ENCODE assay signal across 9 cellular contexts in genomic region chr3:176920806-176921205, GRCh38.
A peak's percentile ranks its signal among the peaks of the same experiment; 100 is the strongest.
DNase-seq lines count a peak whose midpoint lies in the region; ATAC-seq, FAIRE-seq and TF ChIP-seq lines count a peak whose summit lies in the region.
"Had no signal": no experiment of that assay in that cellular context is flagged by ENCODE, and none has a peak within 500 bp of the region (broad histone marks: within the 10 kb centered on the region; RNA-seq: fewer than 3 reads in every experiment).

No MANE protein-coding gene starts in this region.

- H3K27ac ChIP-seq in H1 (ENCODE audit: low read depth, low read length) (no peak overlapping the region), pancreas (peak overlapping the region; percentile 24 to 65 (median 54))

- H4K20me1 ChIP-seq in H1 (replicated peaks in 1 of 2; ENCODE audit: control insufficient read depth in 1 of 2, insufficient read depth in 2 of 2, low read length in 2 of 2) = no peaks in the 10 kb centered on the region

- H2BK20ac ChIP-seq in H1 (ENCODE audit: low read length) = 0 out of 2 replicates have a peak overlapping the region, but pooled peaks have one; percentile 67

- CTCF ChIA-PET in H1 (lab: Charles Lee; ENCODE audit: partially characterized antibody) = interaction anchor here (0.8 kb wide), 1 partner anchor 11 kb away, joined by 3 read pairs; no protein-coding TSS in a partner anchor

- no peak for TF ChIP-seq CTCF in H1 (IDR thresholded peaks at IDR 0.05; ENCODE audit: control extremely low read depth in 1 of 3, insufficient read depth in 1 of 3, low read depth in 1 of 3, low read length in 3 of 3)
- TF ChIP-seq CTCF in pancreas (IDR thresholded peaks at IDR 0.05) = no peak

- H3K79me1 ChIP-seq in H1 (ENCODE audit: low read depth, low read length) = no peaks in the 10 kb centered on the region

- H3K23ac ChIP-seq in H1 (ENCODE audit: insufficient read length) = no peak overlapping the region

- no peak overlapping the region for H2BK120ac ChIP-seq in H1 (replicated peaks; ENCODE audit: low read depth, low read length)

- no peaks in the 10 kb centered on the region for H3K23me2 ChIP-seq in H1 (ENCODE audit: low read depth, low read length)

- no peaks in the 10 kb centered on the region for H3K27me3 ChIP-seq in H1 (replicated peaks in 1 of 4; ENCODE audit: control insufficient read depth in 3 of 4, extremely low read depth in 1 of 4, insufficient read depth in 3 of 4, low read length in 3 of 4)
- H3K27me3 ChIP-seq in pancreas = no peaks in the 10 kb centered on the region

- POLR2A ChIA-PET in H1 (lab: Charles Lee; ENCODE audit: partially characterized antibody) = no interaction called here

- no peak for TF ChIP-seq EP300 in H1 (IDR thresholded peaks at IDR 0.05; ENCODE audit: borderline replicate concordance in 1 of 2, low read depth in 2 of 2, low read length in 2 of 2)

- 0 out of 2 replicates have a peak overlapping the region, but pooled peaks have one; percentile 32 for H2BK12ac ChIP-seq in H1 (ENCODE audit: low read depth, low read length)

- no peak overlapping the region for H4K8ac ChIP-seq in H1 (ENCODE audit: extremely low read depth, insufficient read depth, low read length)

- no peak overlapping the region for H3K4ac ChIP-seq in H1 (replicated peaks; ENCODE audit: insufficient read length, low read depth, low read length)

- no peaks in the 10 kb centered on the region for H3K9me3 ChIP-seq in H1 (ENCODE audit: insufficient read depth in 2 of 2, low read depth in 1 of 2, low read length in 1 of 2)
- no peaks in the 10 kb centered on the region for H3K9me3 ChIP-seq in pancreas

- H3K4me1 ChIP-seq in H1 (replicated peaks in 1 of 4; ENCODE audit: control insufficient read depth in 3 of 4, insufficient read depth in 4 of 4, low read length in 3 of 4) (peaks cover 2 to 22% (median 12%) of the 10 kb centered on the region in 4 experiments; a peak in 6 of 7 replicates), pancreas (peaks cover 0 to 24% (median 18%) of the 10 kb centered on the region in 3 donors)

- ATAC-seq in pancreas (peak; percentile 81 to 91 (median 88)), HG02623 (IDR thresholded peaks at IDR 0.05; ENCODE audit: unreplicated experiment) (no peak), HG02852 (IDR thresholded peaks at IDR 0.05; ENCODE audit: unreplicated experiment) (no peak)
- ATAC-seq: activated CD8-positive, alpha-beta memory T cell treated with anti-CD3 and anti-CD28 coated beads, Interleukin-2, amount 10 ng/mL, durations not matched to agents 7 days and 5 days had no signal

- H2AFZ ChIP-seq in H1 (ENCODE audit: low read length) = peak overlapping the region; percentile 87

- DNase-seq in HT-29 (ENCODE audit: low spot score) (peak; percentile 24), NCI-H2196 treated with DMSO at 0.1 percent for 48 hours (lab: John Stamatoyannopoulos, UW; ENCODE audit: unreplicated experiment) (peak; percentile 91), H1 (ENCODE audit: low read depth in 1 of 2, low spot score in 2 of 2) (no peak), pancreas (peak in 3 of 6 donors; percentile 17 to 33 (median 22)), AML-193 (lab: John Stamatoyannopoulos, UW) (no peak), foreskin melanocyte (no peak)
- DNase-seq: activated CD8-positive, alpha-beta memory T cell treated with anti-CD3 and anti-CD28 coated beads, Interleukin-2, amount 10 ng/mL, durations not matched to agents 7 days and 5 days had no signal

- FAIRE-seq in H1 (lab: Jason Lieb, UNC) (no peak), pancreas (lab: Jason Lieb, UNC) (no peak)

- H3K14ac ChIP-seq in H1 (ENCODE audit: insufficient read length) = no peak overlapping the region

- H3K36me3 ChIP-seq in H1 (ENCODE audit: control insufficient read depth in 2 of 4, insufficient read depth in 4 of 4, low read length in 3 of 4) = no peaks in the 10 kb centered on the region
- H3K36me3 ChIP-seq in pancreas = no peaks in the 10 kb centered on the region

- H4K5ac ChIP-seq in H1 (ENCODE audit: insufficient read length, low read depth, low read length) = no peak overlapping the region

- H2BK5ac ChIP-seq in H1 (ENCODE audit: low read depth, low read length) = no peak overlapping the region; the same call in 1 of the 2 replicates

- 84% methylated on average over 4 of the region's 4 CpGs; no CpG with 5 or more reads in 1 of the 2 experiments for WGBS in H1 (ENCODE audit: extremely low coverage in 1 of 2, insufficient coverage in 1 of 2, insufficient read length in 1 of 2, insufficient replicate concordance in 2 of 2, low coverage in 1 of 2, low lambda C conversion rate in 2 of 2, missing lambda C conversion rate in 1 of 2), 2 experiments
- 1 to 9% methylated on average over 4 of the region's 4 CpGs for WGBS in pancreas, 2 donors

- H3K79me2 ChIP-seq in H1 (ENCODE audit: control insufficient read depth in 1 of 2, insufficient read depth in 2 of 2, low read length in 2 of 2) = no peaks in the 10 kb centered on the region

- TF ChIP-seq POLR2A in H1 (IDR thresholded peaks at IDR 0.05; ENCODE audit: control extremely low read depth in 1 of 2, low read depth in 2 of 2, low read length in 2 of 2) = no peak

- no peak overlapping the region for H2AK5ac ChIP-seq in H1 (ENCODE audit: low read depth, low read length)

- H2BK15ac ChIP-seq in H1 (ENCODE audit: low read length) = no peak overlapping the region

- no peak for TF ChIP-seq RAD21 in H1 (IDR thresholded peaks at IDR 0.05 in 1 of 2, conservative IDR thresholded peaks at IDR 0.05 in 1 of 2; ENCODE audit: low read depth in 2 of 2, low read length in 2 of 2)

- no peak overlapping the region for H3K18ac ChIP-seq in H1 (ENCODE audit: extremely low read depth, low read length)

- H3K56ac ChIP-seq in H1 (replicated peaks; ENCODE audit: insufficient read length, low read depth, low read length) = no peak overlapping the region

- intact Hi-C loops in pancreas (cut with DNase I) = no loop called here

- H3K4me2 ChIP-seq in H1 (ENCODE audit: insufficient read depth in 1 of 2, low read depth in 2 of 2, low read length in 2 of 2) = no peak overlapping the region

- no peak overlapping the region for H4K91ac ChIP-seq in H1 (replicated peaks; ENCODE audit: insufficient read length, low read length)

- H3K4me3 ChIP-seq in H1 (ENCODE audit: extremely low read depth in 1 of 4, insufficient read depth in 2 of 4, low read depth in 3 of 4, low read length in 4 of 4) = no peak overlapping the region
- H3K4me3 ChIP-seq in pancreas = no peak overlapping the region

- no peak overlapping the region for H3K9ac ChIP-seq in H1 (replicated peaks in 1 of 4; ENCODE audit: extremely low read depth in 1 of 4, low read depth in 3 of 4, low read length in 3 of 4)

TF ChIP-seq in H1, 55 proteins besides CTCF, POLR2A, EP300 and RAD21:
- TF ChIP-seq TBP (IDR thresholded peaks at IDR 0.05; ENCODE audit: low read depth, low read length) = no peak
- no peak for TF ChIP-seq TEAD4 (IDR thresholded peaks at IDR 0.05; ENCODE audit: low read depth, low read length)
- no peak for TF ChIP-seq SIN3A (conservative IDR thresholded peaks at IDR 0.05 in 1 of 2, IDR thresholded peaks at IDR 0.05 in 1 of 2; ENCODE audit: low read depth in 1 of 2, low read length in 2 of 2)
- no peak for TF ChIP-seq TAF7 (optimal IDR thresholded peaks at IDR 0.05; ENCODE audit: borderline replicate concordance, low read depth, low read length)
- TF ChIP-seq CBX5 (IDR thresholded peaks at IDR 0.05; ENCODE audit: low read depth, low read length) = no peak

Comparison
In these comparisons a context has a peak if more than half of its experiments do, and no peak if none do; other contexts are left out.
1. DNase-seq: peak in HT-29 (single experiment) and NCI-H2196 treated with DMSO at 0.1 percent for 48 hours (single experiment); none in H1 (0 of 2), AML-193 (0 of 2) and foreskin melanocyte (single experiment).
2. ATAC-seq: peak in pancreas (4 of 4); none in HG02623 (single experiment) and HG02852 (single experiment).